15 cellular contexts compared by ENCODE assay signal in the genomic region with DNA sequence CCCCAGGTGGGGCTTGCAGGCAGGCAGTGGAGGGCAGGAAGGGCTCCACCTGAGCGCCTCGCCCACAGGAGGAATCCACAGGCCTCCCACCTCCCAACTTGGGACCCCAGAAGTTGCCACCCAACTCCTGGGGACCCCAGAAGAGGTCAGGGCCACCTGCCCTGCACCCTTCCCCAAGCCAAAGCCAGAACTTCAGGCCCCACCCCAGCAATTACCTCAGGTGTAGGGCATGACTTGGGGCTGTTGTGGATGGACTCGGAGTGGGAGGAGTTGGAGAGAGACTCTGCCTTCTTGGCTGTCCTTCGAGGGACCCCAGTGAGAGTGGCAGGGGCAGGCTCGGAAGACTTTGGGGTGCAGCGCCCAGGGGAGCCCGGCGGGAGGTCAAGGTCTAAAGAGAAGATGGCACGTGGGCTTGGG. TPM values are rescaled to one million over a fixed set of nuclear protein-coding genes. Genes with fewer than 3 reads are reported as not detected.
DNase-seq lines count a peak whose midpoint lies in the region; ATAC-seq, FAIRE-seq and TF ChIP-seq lines count a peak whose summit lies in the region.
"Had no signal": no experiment of that assay in that cellular context is flagged by ENCODE, and none has a peak within 500 bp of the region (broad histone marks: within the 10 kb centered on the region; RNA-seq: fewer than 3 reads in every experiment).

No MANE protein-coding gene starts in this region.

- H3K9ac ChIP-seq in OCI-LY1 (ENCODE audit: low read length) = peak overlapping the region; percentile 3; the same call in 1 of the 2 replicates

- peaks cover 17% of the 10 kb centered on the region; the same call in 1 of the 2 replicates for H3K36me3 ChIP-seq in OCI-LY1 (ENCODE audit: insufficient read depth, low read length)
- H3K36me3 ChIP-seq in small intestine (ENCODE audit: control insufficient read depth in 2 of 2, insufficient read depth in 2 of 2, low read length in 2 of 2) = no peaks in the 10 kb centered on the region
- H3K36me3 ChIP-seq in gastroesophageal sphincter = peaks cover 0 to 55% of the 10 kb centered on the region in 2 donors
- H3K36me3 ChIP-seq: left ventricle myocardium inferior, vagina had no signal

- no peaks in the 10 kb centered on the region for H3F3A ChIP-seq in OCI-LY1 (ENCODE audit: insufficient read depth, low read length)

- H3K9me3 ChIP-seq in OCI-LY1 (ENCODE audit: low read length) = no peaks in the 10 kb centered on the region
- no peaks in the 10 kb centered on the region for H3K9me3 ChIP-seq in small intestine (ENCODE audit: control insufficient read depth, low read depth)
- H3K9me3 ChIP-seq in gastroesophageal sphincter = no peaks in the 10 kb centered on the region
- H3K9me3 ChIP-seq: body of pancreas, left ventricle myocardium inferior, vagina had no signal

- FAIRE-seq in small intestine (lab: Jason Lieb, UNC) = no peak

- H3K9me3 Mint-ChIP-seq in activated T-cell treated with anti-CD3 and anti-CD28 coated beads, Interleukin-2, amount 50 U/mL, for 24 hours = no peaks in the 10 kb centered on the region
- H3K9me3 Mint-ChIP-seq in activated naive CD8-positive, alpha-beta T cell treated with anti-CD3 and anti-CD28 coated beads, Interleukin-2, amount 10 ng/mL, durations not matched to agents 7 days and 5 days = no peaks in the 10 kb centered on the region

- CTCF ChIA-PET in GM10248 (lab: Yijun Ruan, JAX) = interaction anchor here (0.6 to 8.7 kb wide), 48 partner anchors 9 to 692 kb away, joined by 3 to 93 read pairs (median 5); a partner anchor contains a TSS

- peak overlapping the region; percentile 12 for H3K4me3 Mint-ChIP-seq in activated T-cell treated with anti-CD3 and anti-CD28 coated beads, Interleukin-2, amount 50 U/mL, for 24 hours
- no peak overlapping the region for H3K4me3 Mint-ChIP-seq in activated naive CD8-positive, alpha-beta T cell treated with anti-CD3 and anti-CD28 coated beads, Interleukin-2, amount 10 ng/mL, durations not matched to agents 7 days and 5 days

- no peak overlapping the region for H3K4me2 ChIP-seq in OCI-LY1 (ENCODE audit: low read length)

- POLR2A ChIA-PET in activated naive CD8-positive, alpha-beta T cell treated with anti-CD3 and anti-CD28 coated beads, Interleukin-2, amount 10 ng/mL, durations not matched to agents 7 days and 5 days (lab: Charles Lee) = interaction anchor here (0.6 to 25.9 kb wide), 9 partner anchors 9 to 129 kb away, joined by 3 to 2283 read pairs (median 6); a partner anchor contains a TSS
- POLR2A ChIA-PET in GM10248 (lab: Yijun Ruan, JAX) = interaction anchor here (0.6 to 1.3 kb wide), 8 partner anchors 8 to 754 kb away, joined by 3 to 16 read pairs (median 4); a partner anchor contains a TSS

- 73 to 89% (median 75%) methylated on average over 9 of the region's 9 CpGs for WGBS in small intestine, 3 donors
- WGBS in gastroesophageal sphincter (ENCODE audit: low coverage in 1 of 2), 2 donors = 86% methylated on average over 7 of the region's 9 CpGs; no CpG with 5 or more reads in 1 of the 2 donors

- peak; percentile 35 for DNase-seq in activated T-cell treated with anti-CD3 and anti-CD28 coated beads, Interleukin-2, amount 50 U/mL, for 24 hours
- DNase-seq in activated T-cell treated with anti-CD3 and anti-CD28 coated beads for 4 hours = no peak
- DNase-seq in activated naive CD8-positive, alpha-beta T cell treated with anti-CD3 and anti-CD28 coated beads, Interleukin-2, amount 10 ng/mL, durations not matched to agents 7 days and 5 days = peak; percentile 36
- DNase-seq in small intestine = no peak
- DNase-seq in GM10248 (ENCODE audit: extremely low spot score) = no peak
- no peak for DNase-seq in NCI-H510A treated with DMSO at 0.1 percent for 48 hours (lab: John Stamatoyannopoulos, UW)
- DNase-seq: left ventricle myocardium inferior, NCI-H1436 treated with DMSO at 0.1 percent for 48 hours had no signal

- no peaks in the 10 kb centered on the region for H3K9me2 ChIP-seq in OCI-LY1 (ENCODE audit: low read depth, low read length)

- peaks cover 8% of the 10 kb centered on the region for H3K4me1 ChIP-seq in OCI-LY1 (ENCODE audit: insufficient read depth, low read length, severe bottlenecking)
- H3K4me1 ChIP-seq in small intestine (ENCODE audit: control insufficient read depth in 2 of 2, insufficient read depth in 1 of 2, low read depth in 1 of 2, low read length in 1 of 2) = no peaks in the 10 kb centered on the region
- peaks cover 0 to 3% (median 0%) of the 10 kb centered on the region in 3 donors for H3K4me1 ChIP-seq in gastroesophageal sphincter
- H3K4me1 ChIP-seq: body of pancreas, left ventricle myocardium inferior had no signal

- H4K20me1 ChIP-seq in OCI-LY1 (ENCODE audit: insufficient read depth, low read length) = no peaks in the 10 kb centered on the region

- no peak for TF ChIP-seq CTCF in OCI-LY1 (IDR thresholded peaks at IDR 0.05; ENCODE audit: low read length)
- TF ChIP-seq CTCF in GM10248 (IDR thresholded peaks at IDR 0.05; ENCODE audit: control extremely low read depth, extremely low read depth, low read depth, missing control alignments) = no peak
- TF ChIP-seq CTCF in gastroesophageal sphincter (IDR thresholded peaks at IDR 0.05) = no peak

- peak overlapping the region; percentile 91 for H3K27ac Mint-ChIP-seq in activated T-cell treated with anti-CD3 and anti-CD28 coated beads, Interleukin-2, amount 50 U/mL, for 24 hours
- no peak overlapping the region for H3K27ac Mint-ChIP-seq in activated naive CD8-positive, alpha-beta T cell treated with anti-CD3 and anti-CD28 coated beads, Interleukin-2, amount 10 ng/mL, durations not matched to agents 7 days and 5 days

- no peak for TF ChIP-seq POLR2A in gastroesophageal sphincter (IDR thresholded peaks at IDR 0.05)

- no peaks in the 10 kb centered on the region for H3K27me3 Mint-ChIP-seq in activated T-cell treated with anti-CD3 and anti-CD28 coated beads, Interleukin-2, amount 50 U/mL, for 24 hours
- H3K27me3 Mint-ChIP-seq in activated naive CD8-positive, alpha-beta T cell treated with anti-CD3 and anti-CD28 coated beads, Interleukin-2, amount 10 ng/mL, durations not matched to agents 7 days and 5 days = peaks cover 1% of the 10 kb centered on the region

- no peak for TF ChIP-seq EP300 in gastroesophageal sphincter (IDR thresholded peaks at IDR 0.05)

- H3K4me1 Mint-ChIP-seq in activated T-cell treated with anti-CD3 and anti-CD28 coated beads, Interleukin-2, amount 50 U/mL, for 24 hours (ENCODE audit: low read depth) = peaks cover 32% of the 10 kb centered on the region
- peaks cover 12% of the 10 kb centered on the region for H3K4me1 Mint-ChIP-seq in activated naive CD8-positive, alpha-beta T cell treated with anti-CD3 and anti-CD28 coated beads, Interleukin-2, amount 10 ng/mL, durations not matched to agents 7 days and 5 days

- H3K27ac ChIP-seq in OCI-LY1 (ENCODE audit: low read depth, low read length, poor library complexity, severe bottlenecking) (peak overlapping the region; percentile 17), small intestine (ENCODE audit: low read depth in 1 of 2, low read length in 1 of 2) (peak overlapping the region; percentile 33 to 51), gastroesophageal sphincter (no peak overlapping the region)
- H3K27ac ChIP-seq: body of pancreas, left ventricle myocardium inferior, SK-N-MC, vagina had no signal

- H3K27me3 ChIP-seq in OCI-LY1 (ENCODE audit: insufficient read depth, low read length) (no peaks in the 10 kb centered on the region), small intestine (ENCODE audit: control insufficient read depth in 2 of 2, insufficient read depth in 2 of 2, low read length in 2 of 2) (no peaks in the 10 kb centered on the region), gastroesophageal sphincter (no peaks in the 10 kb centered on the region)
- H3K27me3 ChIP-seq: body of pancreas, vagina had no signal

- H3K4me3 ChIP-seq in OCI-LY1 (ENCODE audit: low read depth, low read length, poor library complexity, severe bottlenecking) (no peak overlapping the region), small intestine (ENCODE audit: low read depth in 1 of 2, low read length in 2 of 2) (no peak overlapping the region), gastroesophageal sphincter (no peak overlapping the region)
- H3K4me3 ChIP-seq: body of pancreas, left ventricle myocardium inferior, SK-N-MC, vagina had no signal

- no peak overlapping the region for H2AFZ ChIP-seq in OCI-LY1 (ENCODE audit: low read length)

- no peak for ATAC-seq in activated naive CD8-positive, alpha-beta T cell treated with anti-CD3 and anti-CD28 coated beads, Interleukin-2, amount 10 ng/mL, durations not matched to agents 7 days and 5 days (ENCODE audit: low read depth)
- ATAC-seq in gastroesophageal sphincter = no peak

- no peaks in the 10 kb centered on the region for H3K79me2 ChIP-seq in OCI-LY1 (ENCODE audit: insufficient read depth, low read length)

- peaks cover 65% of the 10 kb centered on the region for H3K36me3 Mint-ChIP-seq in activated T-cell treated with anti-CD3 and anti-CD28 coated beads, Interleukin-2, amount 50 U/mL, for 24 hours (ENCODE audit: low read depth)
- peaks cover 21% of the 10 kb centered on the region for H3K36me3 Mint-ChIP-seq in activated naive CD8-positive, alpha-beta T cell treated with anti-CD3 and anti-CD28 coated beads, Interleukin-2, amount 10 ng/mL, durations not matched to agents 7 days and 5 days

RNA-seq across cellular contexts. Expression of a gene that starts 10.5 kb away (rescaled TPM):
- 10 to 100 TPM; 70.6 to 77.7 TPM for total RNA-seq in activated naive CD8-positive, alpha-beta T cell treated with anti-CD3 and anti-CD28 coated beads, Interleukin-2, amount 10 ng/mL, durations not matched to agents 7 days and 5 days
- polyA plus RNA-seq in small intestine = 1 to 10 TPM in 2 of 3 donors, under 1 TPM in 1; 0.89 to 3.1 (median 2.2) TPM
- total RNA-seq in gastroesophageal sphincter = 10 to 100 TPM in 3 of 4 donors, 1 to 10 TPM in 1; 7.4 to 44.8 (median 23.0) TPM

RNA-seq across cellular contexts. Expression of a gene that starts 33.9 kb away (rescaled TPM):
- total RNA-seq in activated naive CD8-positive, alpha-beta T cell treated with anti-CD3 and anti-CD28 coated beads, Interleukin-2, amount 10 ng/mL, durations not matched to agents 7 days and 5 days = 10 to 100 TPM; 66.4 to 70.2 TPM
- polyA plus RNA-seq in small intestine = 10 to 100 TPM; 70.3 to 79.8 (median 79.6) TPM
- 10 to 100 TPM; 40.1 to 55.4 (median 45.1) TPM for total RNA-seq in gastroesophageal sphincter

RNA-seq across cellular contexts. Expression of a gene that starts 37.3 kb away (rescaled TPM):
- not detected for total RNA-seq in activated naive CD8-positive, alpha-beta T cell treated with anti-CD3 and anti-CD28 coated beads, Interleukin-2, amount 10 ng/mL, durations not matched to agents 7 days and 5 days
- polyA plus RNA-seq in small intestine = under 1 TPM in 1 of 3 donors, not detected in 2; 0.12 TPM
- total RNA-seq in gastroesophageal sphincter = 1 to 10 TPM in 1 of 4 donors, not detected in 3; 1.6 TPM
- total RNA-seq: body of pancreas, Daoy, IMR-90, vagina had no signal
- polyA plus RNA-seq: IMR-90 had no signal

Comparison
In these comparisons a context has a peak if more than half of its experiments do, and no peak if none do; other contexts are left out.
1. DNase-seq: peak in activated T-cell treated with anti-CD3 and anti-CD28 coated beads, Interleukin-2, amount 50 U/mL, for 24 hours (single experiment) and activated naive CD8-positive, alpha-beta T cell treated with anti-CD3 and anti-CD28 coated beads, Interleukin-2, amount 10 ng/mL, durations not matched to agents 7 days and 5 days (single experiment); none in activated T-cell treated with anti-CD3 and anti-CD28 coated beads for 4 hours (single experiment), small intestine (single experiment), GM10248 (single experiment) and NCI-H510A treated with DMSO at 0.1 percent for 48 hours (single experiment).
2. H3K27ac ChIP-seq: peak in OCI-LY1 (single experiment) and small intestine (2 of 2); none in gastroesophageal sphincter (0 of 4).